In the genomic region with DNA sequence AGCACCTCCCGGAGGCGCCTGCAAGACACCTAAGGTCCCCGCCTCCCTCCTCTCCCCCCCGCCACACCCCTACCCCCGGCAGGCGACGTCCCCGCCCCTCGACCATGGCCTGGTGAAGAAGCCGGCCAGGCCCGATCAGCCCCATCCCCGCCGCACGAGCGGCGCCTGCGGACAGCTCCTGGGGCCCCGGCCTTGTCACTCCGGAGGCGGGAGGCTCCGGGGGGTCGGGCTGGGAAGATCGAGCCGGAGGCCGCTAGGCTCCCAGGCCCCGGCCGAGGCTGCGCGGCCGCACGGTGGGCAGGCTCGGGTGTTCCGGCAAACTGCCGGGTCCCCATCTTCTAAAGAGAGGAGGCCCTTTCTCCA, we compare ENCODE assay signal across 8 cellular contexts. TPM values are rescaled to one million over a fixed set of nuclear protein-coding genes. Genes with fewer than 3 reads are reported as not detected.
A peak's percentile ranks its signal among the peaks of the same experiment; 100 is the strongest.
DNase-seq lines count a peak whose midpoint lies in the region; ATAC-seq and TF ChIP-seq lines count a peak whose summit lies in the region.

No MANE protein-coding gene starts in this region.

- H3K4me1 ChIP-seq in ACC112 (ENCODE audit: control insufficient read depth, insufficient read depth, low read length, unreplicated experiment) (peaks cover 12% of the 10 kb centered on the region), right atrium auricular region (peaks cover 0 to 40% of the 10 kb centered on the region in 2 donors)

- TF ChIP-seq CTCF in VCaP (conservative IDR thresholded peaks at IDR 0.05), result no peak
- TF ChIP-seq CTCF in right atrium auricular region (IDR thresholded peaks at IDR 0.05), result no peak

- ATAC-seq in GM19463 (IDR thresholded peaks at IDR 0.05; ENCODE audit: unreplicated experiment) (peak; percentile 7), HG02885 (IDR thresholded peaks at IDR 0.05; ENCODE audit: poor library complexity, unreplicated experiment) (no peak)

- H3K27me3 ChIP-seq in ACC112 (ENCODE audit: insufficient read depth, low read length) (no peaks in the 10 kb centered on the region), right atrium auricular region (no peaks in the 10 kb centered on the region)

- no peaks in the 10 kb centered on the region for H3K79me2 ChIP-seq in ACC112 (ENCODE audit: control insufficient read depth, insufficient read depth, low read length, unreplicated experiment)

- H3K27ac ChIP-seq in ACC112 (ENCODE audit: low read depth, low read length) (no peak overlapping the region), VCaP (peak overlapping the region; percentile 89), right atrium auricular region (peak overlapping the region; percentile 24 to 52), skin epidermis (peak overlapping the region in 8 of 21 experiments; percentile 5 to 65 (median 32))

- H3K9me3 ChIP-seq in right atrium auricular region, result no peaks in the 10 kb centered on the region

- peak overlapping the region; percentile 83 for H2AFZ ChIP-seq in ACC112 (ENCODE audit: low read length, unreplicated experiment)

- H3K36me3 ChIP-seq in ACC112 (ENCODE audit: insufficient read depth, low read length), result no peaks in the 10 kb centered on the region
- no peaks in the 10 kb centered on the region for H3K36me3 ChIP-seq in right atrium auricular region

- H3K4me3 ChIP-seq in ACC112 (ENCODE audit: low read depth, low read length), result peak overlapping the region; percentile 79
- peak overlapping the region; percentile 42 to 66 for H3K4me3 ChIP-seq in right atrium auricular region
- H3K4me3 ChIP-seq in skin epidermis, result peak overlapping the region; percentile 43 to 57 (median 49)

- DNase-seq in right atrium auricular region (ENCODE audit: low spot score), result no peak
- no peak for DNase-seq in NCI-H2029 (lab: John Stamatoyannopoulos, UW)
- no peak for DNase-seq in SIG-M5 treated with dmso at 0.1 percent for 504 hours (lab: John Stamatoyannopoulos, UW; ENCODE audit: unreplicated experiment)

RNA-seq across cellular contexts. Expression of gene ACE, which starts 0.4 kb away (rescaled TPM):
- total RNA-seq in right atrium auricular region, result 1 to 10 TPM; 3.4 to 4.0 TPM

RNA-seq across cellular contexts. Expression of gene CYB561, which starts 30.4 kb away (rescaled TPM):
- 10 to 100 TPM; 13.4 to 13.7 TPM for total RNA-seq in right atrium auricular region

RNA-seq across cellular contexts. Expression of gene KCNH6, which starts 46.7 kb away (rescaled TPM):
- not detected for total RNA-seq in right atrium auricular region
